Comparison of ENCODE assay signal across 3 cellular contexts in the genomic region with DNA sequence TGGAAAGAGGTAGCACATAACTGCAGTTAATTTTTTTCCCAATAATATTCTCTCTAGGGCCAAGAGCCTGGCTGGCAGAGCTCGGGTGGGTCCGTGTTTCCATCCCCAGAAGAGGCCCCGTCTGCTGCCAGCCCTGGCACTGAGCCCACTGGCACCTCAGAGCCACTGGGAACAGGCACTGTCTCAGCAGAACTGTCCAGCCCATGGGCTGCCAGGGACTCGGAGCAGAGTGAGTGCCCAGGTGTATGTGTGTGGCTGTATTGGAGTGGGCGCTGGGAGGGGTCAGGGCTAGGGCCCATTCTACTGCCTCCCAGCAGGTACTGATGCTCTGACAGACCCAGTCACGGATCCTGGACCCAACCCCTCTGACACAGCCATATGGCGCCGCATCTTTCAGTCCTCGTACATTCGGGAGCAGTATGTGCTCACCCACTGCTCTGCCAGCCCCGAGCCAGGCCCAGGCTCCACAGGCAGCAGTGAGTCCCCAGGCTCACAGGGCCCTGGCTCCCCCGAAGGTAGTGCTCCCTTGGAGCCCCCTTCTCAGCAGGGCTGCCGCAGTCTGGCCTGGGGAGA.
TF ChIP-seq lines count a peak whose summit lies in the region.

No MANE protein-coding gene starts in this region.

TF ChIP-seq in SK-N-SH, 30 proteins besides CTCF, POLR2A, EP300 and RAD21:
- no peak for TF ChIP-seq SIN3A (IDR thresholded peaks at IDR 0.05; ENCODE audit: borderline replicate concordance, low read depth, low read length)
- no peak for TF ChIP-seq MXI1 (IDR thresholded peaks at IDR 0.05; ENCODE audit: low read depth, low read length)
- TF ChIP-seq, protein P1, sequence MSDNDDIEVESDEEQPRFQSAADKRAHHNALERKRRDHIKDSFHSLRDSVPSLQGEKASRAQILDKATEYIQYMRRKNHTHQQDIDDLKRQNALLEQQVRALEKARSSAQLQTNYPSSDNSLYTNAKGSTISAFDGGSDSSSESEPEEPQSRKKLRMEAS (IDR thresholded peaks at IDR 0.05; ENCODE audit: low read depth), result no peak

TF ChIP-seq in SK-N-SH treated with all-trans-retinoic acid at 6 μM for 48 hours, 23 proteins besides CTCF, POLR2A, EP300 and RAD21 (continues in another document):
- TF ChIP-seq ARNTL (CRISPR knock-in tag; IDR thresholded peaks at IDR 0.05; ENCODE audit: borderline replicate concordance, low read depth), result no peak
- no peak for TF ChIP-seq OSR1 (CRISPR knock-in tag; IDR thresholded peaks at IDR 0.05)
- no peak for TF ChIP-seq TOX (CRISPR knock-in tag; IDR thresholded peaks at IDR 0.05; ENCODE audit: borderline replicate concordance)
- no peak for TF ChIP-seq GLIS3 (CRISPR knock-in tag; IDR thresholded peaks at IDR 0.05)
- no peak for TF ChIP-seq CSDC2 (CRISPR knock-in tag; IDR thresholded peaks at IDR 0.05)
- TF ChIP-seq ZNF8 (CRISPR knock-in tag; IDR thresholded peaks at IDR 0.05), result no peak
- TF ChIP-seq ESRRG (CRISPR knock-in tag; IDR thresholded peaks at IDR 0.05), result no peak
- TF ChIP-seq RARB (CRISPR knock-in tag; IDR thresholded peaks at IDR 0.05), result no peak
- TF ChIP-seq, protein P2, sequence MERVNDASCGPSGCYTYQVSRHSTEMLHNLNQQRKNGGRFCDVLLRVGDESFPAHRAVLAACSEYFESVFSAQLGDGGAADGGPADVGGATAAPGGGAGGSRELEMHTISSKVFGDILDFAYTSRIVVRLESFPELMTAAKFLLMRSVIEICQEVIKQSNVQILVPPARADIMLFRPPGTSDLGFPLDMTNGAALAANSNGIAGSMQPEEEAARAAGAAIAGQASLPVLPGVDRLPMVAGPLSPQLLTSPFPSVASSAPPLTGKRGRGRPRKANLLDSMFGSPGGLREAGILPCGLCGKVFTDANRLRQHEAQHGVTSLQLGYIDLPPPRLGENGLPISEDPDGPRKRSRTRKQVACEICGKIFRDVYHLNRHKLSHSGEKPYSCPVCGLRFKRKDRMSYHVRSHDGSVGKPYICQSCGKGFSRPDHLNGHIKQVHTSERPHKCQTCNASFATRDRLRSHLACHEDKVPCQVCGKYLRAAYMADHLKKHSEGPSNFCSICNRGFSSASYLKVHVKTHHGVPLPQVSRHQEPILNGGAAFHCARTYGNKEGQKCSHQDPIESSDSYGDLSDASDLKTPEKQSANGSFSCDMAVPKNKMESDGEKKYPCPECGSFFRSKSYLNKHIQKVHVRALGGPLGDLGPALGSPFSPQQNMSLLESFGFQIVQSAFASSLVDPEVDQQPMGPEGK (CRISPR knock-in tag; IDR thresholded peaks at IDR 0.05; ENCODE audit: borderline replicate concordance), result no peak
- no peak for TF ChIP-seq ZNF70 (CRISPR knock-in tag; IDR thresholded peaks at IDR 0.05)
- TF ChIP-seq, protein P3, sequence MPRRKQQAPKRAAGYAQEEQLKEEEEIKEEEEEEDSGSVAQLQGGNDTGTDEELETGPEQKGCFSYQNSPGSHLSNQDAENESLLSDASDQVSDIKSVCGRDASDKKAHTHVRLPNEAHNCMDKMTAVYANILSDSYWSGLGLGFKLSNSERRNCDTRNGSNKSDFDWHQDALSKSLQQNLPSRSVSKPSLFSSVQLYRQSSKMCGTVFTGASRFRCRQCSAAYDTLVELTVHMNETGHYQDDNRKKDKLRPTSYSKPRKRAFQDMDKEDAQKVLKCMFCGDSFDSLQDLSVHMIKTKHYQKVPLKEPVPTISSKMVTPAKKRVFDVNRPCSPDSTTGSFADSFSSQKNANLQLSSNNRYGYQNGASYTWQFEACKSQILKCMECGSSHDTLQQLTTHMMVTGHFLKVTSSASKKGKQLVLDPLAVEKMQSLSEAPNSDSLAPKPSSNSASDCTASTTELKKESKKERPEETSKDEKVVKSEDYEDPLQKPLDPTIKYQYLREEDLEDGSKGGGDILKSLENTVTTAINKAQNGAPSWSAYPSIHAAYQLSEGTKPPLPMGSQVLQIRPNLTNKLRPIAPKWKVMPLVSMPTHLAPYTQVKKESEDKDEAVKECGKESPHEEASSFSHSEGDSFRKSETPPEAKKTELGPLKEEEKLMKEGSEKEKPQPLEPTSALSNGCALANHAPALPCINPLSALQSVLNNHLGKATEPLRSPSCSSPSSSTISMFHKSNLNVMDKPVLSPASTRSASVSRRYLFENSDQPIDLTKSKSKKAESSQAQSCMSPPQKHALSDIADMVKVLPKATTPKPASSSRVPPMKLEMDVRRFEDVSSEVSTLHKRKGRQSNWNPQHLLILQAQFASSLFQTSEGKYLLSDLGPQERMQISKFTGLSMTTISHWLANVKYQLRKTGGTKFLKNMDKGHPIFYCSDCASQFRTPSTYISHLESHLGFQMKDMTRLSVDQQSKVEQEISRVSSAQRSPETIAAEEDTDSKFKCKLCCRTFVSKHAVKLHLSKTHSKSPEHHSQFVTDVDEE (CRISPR knock-in tag; IDR thresholded peaks at IDR 0.05), result no peak
- TF ChIP-seq, protein P4, sequence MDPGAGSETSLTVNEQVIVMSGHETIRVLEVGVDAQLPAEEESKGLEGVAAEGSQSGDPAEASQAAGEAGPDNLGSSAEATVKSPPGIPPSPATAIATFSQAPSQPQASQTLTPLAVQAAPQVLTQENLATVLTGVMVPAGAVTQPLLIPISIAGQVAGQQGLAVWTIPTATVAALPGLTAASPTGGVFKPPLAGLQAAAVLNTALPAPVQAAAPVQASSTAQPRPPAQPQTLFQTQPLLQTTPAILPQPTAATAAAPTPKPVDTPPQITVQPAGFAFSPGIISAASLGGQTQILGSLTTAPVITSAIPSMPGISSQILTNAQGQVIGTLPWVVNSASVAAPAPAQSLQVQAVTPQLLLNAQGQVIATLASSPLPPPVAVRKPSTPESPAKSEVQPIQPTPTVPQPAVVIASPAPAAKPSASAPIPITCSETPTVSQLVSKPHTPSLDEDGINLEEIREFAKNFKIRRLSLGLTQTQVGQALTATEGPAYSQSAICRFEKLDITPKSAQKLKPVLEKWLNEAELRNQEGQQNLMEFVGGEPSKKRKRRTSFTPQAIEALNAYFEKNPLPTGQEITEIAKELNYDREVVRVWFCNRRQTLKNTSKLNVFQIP (CRISPR knock-in tag; IDR thresholded peaks at IDR 0.05; ENCODE audit: borderline replicate concordance, low read depth), result no peak
- TF ChIP-seq PPARA (CRISPR knock-in tag; IDR thresholded peaks at IDR 0.05; ENCODE audit: borderline replicate concordance), result no peak
- no peak for TF ChIP-seq ZFP30 (CRISPR knock-in tag; IDR thresholded peaks at IDR 0.05)
- TF ChIP-seq ISL1 (CRISPR knock-in tag; IDR thresholded peaks at IDR 0.05), result no peak
- TF ChIP-seq, protein P5, sequence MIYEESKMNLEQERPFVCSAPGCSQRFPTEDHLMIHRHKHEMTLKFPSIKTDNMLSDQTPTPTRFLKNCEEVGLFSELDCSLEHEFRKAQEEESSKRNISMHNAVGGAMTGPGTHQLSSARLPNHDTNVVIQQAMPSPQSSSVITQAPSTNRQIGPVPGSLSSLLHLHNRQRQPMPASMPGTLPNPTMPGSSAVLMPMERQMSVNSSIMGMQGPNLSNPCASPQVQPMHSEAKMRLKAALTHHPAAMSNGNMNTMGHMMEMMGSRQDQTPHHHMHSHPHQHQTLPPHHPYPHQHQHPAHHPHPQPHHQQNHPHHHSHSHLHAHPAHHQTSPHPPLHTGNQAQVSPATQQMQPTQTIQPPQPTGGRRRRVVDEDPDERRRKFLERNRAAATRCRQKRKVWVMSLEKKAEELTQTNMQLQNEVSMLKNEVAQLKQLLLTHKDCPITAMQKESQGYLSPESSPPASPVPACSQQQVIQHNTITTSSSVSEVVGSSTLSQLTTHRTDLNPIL (CRISPR knock-in tag; IDR thresholded peaks at IDR 0.05; ENCODE audit: low read depth), result no peak
- TF ChIP-seq SNAI2 (CRISPR knock-in tag; IDR thresholded peaks at IDR 0.05), result no peak
- no peak for TF ChIP-seq ZFP3 (CRISPR knock-in tag; IDR thresholded peaks at IDR 0.05)

TF ChIP-seq in HepG2, 621 proteins besides CTCF, POLR2A, EP300 and RAD21:
- TF ChIP-seq KLF16 (CRISPR knock-in tag; IDR thresholded peaks at IDR 0.05), result no peak
- TF ChIP-seq ZNF335 (CRISPR knock-in tag; IDR thresholded peaks at IDR 0.05), result no peak
- TF ChIP-seq MIXL1 (CRISPR knock-in tag; IDR thresholded peaks at IDR 0.05), result no peak
- no peak for TF ChIP-seq ZFYVE20 (CRISPR knock-in tag; IDR thresholded peaks at IDR 0.05; ENCODE audit: borderline replicate concordance, low read depth)
- TF ChIP-seq EZH2 (conservative IDR thresholded peaks at IDR 0.05; ENCODE audit: low read depth, low read length), result no peak
- no peak for TF ChIP-seq NFKBIZ (CRISPR knock-in tag; IDR thresholded peaks at IDR 0.05)
- TF ChIP-seq ZBTB7A (CRISPR knock-in tag; IDR thresholded peaks at IDR 0.05), result no peak
